Comparison of ENCODE assay signal across 8 cellular contexts in the genomic region with DNA sequence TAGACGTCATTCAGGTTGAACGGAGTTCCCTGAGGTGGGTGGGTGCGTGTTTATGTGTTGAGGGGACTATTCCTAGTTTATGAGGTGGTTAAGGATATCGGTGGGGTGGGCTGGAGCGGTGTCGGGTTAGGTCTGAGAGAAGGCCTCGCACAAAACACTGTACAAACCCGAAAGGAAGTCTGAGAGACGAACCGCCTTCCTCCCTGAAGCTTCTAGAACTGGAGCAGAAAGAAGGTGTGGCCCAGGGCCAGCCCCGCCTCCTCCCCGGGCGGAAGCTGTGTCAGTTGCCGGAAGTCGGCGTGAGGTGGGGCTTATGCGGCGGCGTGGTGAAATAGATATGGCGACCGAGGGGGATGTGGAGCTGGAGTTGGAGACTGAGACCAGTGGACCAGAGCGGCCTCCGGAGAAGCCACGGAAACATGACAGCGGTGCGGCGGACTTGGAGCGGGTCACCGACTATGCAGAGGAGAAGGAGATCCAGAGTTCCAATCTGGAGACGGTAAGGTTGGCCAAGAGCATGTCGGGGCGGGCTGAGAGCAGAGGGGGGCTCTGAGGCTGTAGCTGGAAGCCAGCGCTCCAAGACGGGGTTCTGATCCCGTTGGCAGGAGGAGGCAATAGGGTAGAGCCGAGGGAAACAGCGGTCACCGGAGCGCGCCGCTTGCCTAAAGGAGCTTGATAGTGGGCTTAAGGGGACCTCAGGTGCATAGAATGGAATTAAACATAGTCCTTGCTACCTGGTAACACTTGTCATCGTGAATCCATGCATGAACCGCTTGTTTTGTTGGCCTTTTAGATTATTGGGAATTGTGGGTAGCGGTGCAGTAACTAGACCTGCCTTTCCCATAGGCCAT. TPM values are rescaled to one million over a fixed set of nuclear protein-coding genes. Genes with fewer than 3 reads are reported as not detected.
DNase-seq lines count a peak whose midpoint lies in the region; ATAC-seq and TF ChIP-seq lines count a peak whose summit lies in the region.

TSS of gene HYPK (plus strand) at position 314 of the 851 bp plus-strand sequence. CDS start at position 338, 24 bp downstream.

- H3K9me3 ChIP-seq in HUES64 (ENCODE audit: insufficient read depth, low read depth, low read length) (no peaks in the 10 kb centered on the region), mucosa of rectum (ENCODE audit: control insufficient read depth in 2 of 2, low read length in 2 of 2) (no peaks in the 10 kb centered on the region)

- H3K4me1 ChIP-seq in HUES64 (ENCODE audit: insufficient read depth, low read length) (peaks cover 19% of the 10 kb centered on the region), mucosa of rectum (ENCODE audit: control insufficient read depth in 2 of 2, insufficient read depth in 2 of 2, low read length in 2 of 2) (peaks cover 29 to 34% of the 10 kb centered on the region in 2 donors)

- H3K9ac ChIP-seq in HUES64 (ENCODE audit: low read depth, low read length) (peak within 1 kb of the TSS; percentile 77), mucosa of rectum (ENCODE audit: low read depth in 1 of 2, low read length in 2 of 2) (peak within 1 kb of the TSS; percentile 93 to 98)

- peak; percentile 83 for ATAC-seq in GM21381 (IDR thresholded peaks at IDR 0.05; ENCODE audit: unreplicated experiment)

- H3K27ac ChIP-seq in HUES64 (ENCODE audit: low read depth, low read length) (peak within 1 kb of the TSS; percentile 64), mucosa of rectum (ENCODE audit: low read depth in 2 of 2, low read length in 2 of 2) (peak within 1 kb of the TSS; percentile 93 to 95)

- H3K4me3 ChIP-seq in HUES64 (ENCODE audit: low read length) (peak within 1 kb of the TSS; percentile 86), epithelial cell of proximal tubule (ENCODE audit: low read depth, low read length) (peak within 1 kb of the TSS; percentile 70), mucosa of rectum (ENCODE audit: low read length in 2 of 2) (peak within 1 kb of the TSS; percentile 95 to 98)

- H3K27me3 ChIP-seq in HUES64 (ENCODE audit: insufficient read depth, low read length) (no peaks in the 10 kb centered on the region), mucosa of rectum (ENCODE audit: control insufficient read depth in 2 of 2, insufficient read depth in 2 of 2, low read length in 2 of 2) (no peaks in the 10 kb centered on the region)

- DNase-seq in COR-L47 (lab: John Stamatoyannopoulos, UW) (peak; percentile 88), OCI-M2 (lab: John Stamatoyannopoulos, UW; ENCODE audit: unreplicated experiment) (peak; percentile 34), activated T-cell treated with anti-CD3 and anti-CD28 coated beads for 48 hours (ENCODE audit: low read depth) (peak; percentile 87), epithelial cell of proximal tubule (ENCODE audit: low read depth) (no peak)
- DNase-seq in stimulated activated CD8-positive, alpha-beta memory T cell treated with anti-CD3 and anti-CD28 coated beads, Interleukin-4, amount 100 ng/mL, for 48 hours: peak; percentile 92

- H3K36me3 ChIP-seq in HUES64 (ENCODE audit: insufficient read depth, low read length): peaks cover 77% of the 10 kb centered on the region
- peaks cover 33 to 52% of the 10 kb centered on the region in 2 donors for H3K36me3 ChIP-seq in mucosa of rectum (ENCODE audit: control insufficient read depth in 2 of 2, insufficient read depth in 2 of 2, low read length in 2 of 2)

- WGBS in HUES64: 12% methylated on average over 44 of the region's 44 CpGs

- no peak for TF ChIP-seq CTCF in epithelial cell of proximal tubule (conservative IDR thresholded peaks at IDR 0.05; ENCODE audit: low read depth, low read length)

RNA-seq across cellular contexts. Expression of gene HYPK, which starts in this region (rescaled TPM):
- 11.9 TPM for polyA plus RNA-seq in HUES64 (2013, experiment 1 of 2)
- 8.7 TPM for polyA plus RNA-seq in HUES64 (2013, experiment 2 of 2)
- 15.6 and 28.0 TPM in 2 replicates for total RNA-seq in epithelial cell of proximal tubule
